ENCODE assay signal across 31 cellular contexts in the genomic region with DNA sequence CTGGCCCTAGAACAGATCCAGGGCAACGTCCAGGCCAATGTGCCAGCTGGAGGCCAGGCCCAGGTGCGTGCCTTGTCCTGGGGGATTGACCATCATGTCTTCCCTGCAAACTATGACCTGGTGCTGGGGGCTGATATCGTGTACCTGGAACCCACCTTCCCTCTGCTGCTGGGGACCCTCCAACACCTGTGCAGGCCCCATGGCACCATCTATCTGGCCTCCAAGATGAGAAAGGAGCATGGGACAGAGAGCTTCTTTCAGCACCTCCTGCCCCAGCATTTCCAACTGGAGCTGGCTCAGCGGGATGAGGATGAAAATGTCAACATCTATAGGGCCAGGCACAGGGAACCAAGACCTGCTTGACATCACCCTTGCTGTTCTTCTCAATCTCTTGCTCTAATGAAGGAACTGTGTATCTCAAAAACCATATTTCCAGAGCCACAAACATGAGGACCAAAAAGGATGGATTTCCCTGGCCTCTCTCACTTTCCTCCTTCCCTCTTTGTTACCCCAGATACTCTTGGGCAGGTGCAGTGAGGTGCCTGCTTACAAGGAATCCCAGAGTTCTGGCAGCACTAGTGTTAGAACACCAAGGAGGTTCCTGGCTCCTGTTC. TPM values are rescaled to one million over a fixed set of nuclear protein-coding genes. Genes with fewer than 3 reads are reported as not detected.
DNase-seq lines count a peak whose midpoint lies in the region; ATAC-seq and TF ChIP-seq lines count a peak whose summit lies in the region.
"Had no signal": no experiment of that assay in that cellular context is flagged by ENCODE, and none has a peak within 500 bp of the region (broad histone marks: within the 10 kb centered on the region; RNA-seq: fewer than 3 reads in every experiment).

No MANE protein-coding gene starts in this region.

- H2AK5ac ChIP-seq in neuronal stem cell (ENCODE audit: low read depth, low read length) = no peak overlapping the region

- no peak for DNase-seq in activated CD8-positive, alpha-beta T cell treated with anti-CD3 and anti-CD28 coated beads, Interleukin-2, amount 10 ng/mL, durations not matched to agents 7 days and 5 days
- no peak for DNase-seq in activated CD8-positive, alpha-beta T cell treated with anti-CD3 and anti-CD28 coated beads for 36 hours
- DNase-seq in CD8-positive, alpha-beta T cell = no peak
- no peak for DNase-seq in activated T-helper 1 cell treated with anti-CD3 and anti-CD28 coated beads, Interleukin-12 subunit alpha, Interleukin-12 subunit beta, Interleukin-2, Interleukin-4 antibody, amounts not matched to agents 30 ng/mL and 10 ng/mL and 1 ng/mL, durations not matched to agents 14 hours and 24 hours and 36 hours (ENCODE audit: low spot score)
- no peak for DNase-seq in neuronal stem cell (ENCODE audit: low spot score)
- DNase-seq in NCI-H2107 treated with DMSO at 0.1 percent for 48 hours (lab: John Stamatoyannopoulos, UW; ENCODE audit: unreplicated experiment) = no peak
- DNase-seq in AML-193 (lab: John Stamatoyannopoulos, UW) = no peak
- no peak for DNase-seq in NCI-H82 treated with DMSO at 0.1 percent for 48 hours (lab: John Stamatoyannopoulos, UW; ENCODE audit: unreplicated experiment)
- DNase-seq: activated CD4-positive, alpha-beta T cell treated with anti-CD3 and anti-CD28 coated beads for 4 hours; activated CD8-positive, alpha-beta memory T cell treated with anti-CD3 and anti-CD28 coated beads, Interleukin-2, amount 10 ng/mL, durations not matched to agents 7 days and 5 days; activated naive CD4-positive, alpha-beta T cell treated with Interleukin-2 at 50 U/mL for 16 hours; activated T-cell treated with anti-CD3 and anti-CD28 coated beads, Interleukin-2, amount 50 U/mL, for 72 hours; aorta; DMS53; effector CD4-positive, alpha-beta T cell; hippocampal formation; left colon; NCI-H2029; NCI-H524 treated with DMSO at 0.1 percent for 48 hours; PC-9; retina; SHP77; small intestine; stimulated activated naive CD4-positive, alpha-beta T cell treated with Interleukin-2 at 50 U/mL for 16 hours; T1000; testis; WERI-Rb-1 had no signal

- peaks cover 2% of the 10 kb centered on the region for H3K36me3 ChIP-seq in CD8-positive, alpha-beta T cell (ENCODE audit: insufficient read depth, low read length)
- peaks cover 2 to 37% of the 10 kb centered on the region in 2 donors for H3K36me3 ChIP-seq in neuronal stem cell (replicated peaks in 1 of 2; ENCODE audit: control insufficient read depth in 2 of 2, insufficient read depth in 2 of 2, low read length in 2 of 2)

- H3K14ac ChIP-seq in neuronal stem cell (ENCODE audit: low read length) = no peak overlapping the region

- WGBS in neuronal stem cell (ENCODE audit: extremely low coverage in 2 of 2, insufficient read length in 2 of 2, insufficient replicate concordance in 1 of 2), 2 donors = no CpG with 5 or more reads among the region's 4 CpGs

- H3K23ac ChIP-seq in neuronal stem cell (ENCODE audit: low read depth, low read length, poor library complexity) = no peak overlapping the region

- no peak overlapping the region for H2BK15ac ChIP-seq in neuronal stem cell (ENCODE audit: low read length)

- H3K4me3 ChIP-seq in CD8-positive, alpha-beta T cell (ENCODE audit: low read depth, low read length) = no peak overlapping the region
- no peak overlapping the region for H3K4me3 ChIP-seq in neuronal stem cell (ENCODE audit: low read length in 2 of 2)
- H3K4me3 ChIP-seq: pancreas, PC-9, testis had no signal

- TF ChIP-seq CTCF in activated CD8-positive, alpha-beta T cell treated with anti-CD3 and anti-CD28 coated beads for 36 hours (IDR thresholded peaks at IDR 0.05) = no peak
- TF ChIP-seq CTCF in CD8-positive, alpha-beta T cell (IDR thresholded peaks at IDR 0.05) = no peak

- no peak overlapping the region for H4K8ac ChIP-seq in neuronal stem cell (ENCODE audit: low read depth, low read length)

- POLR2A ChIA-PET in activated CD8-positive, alpha-beta T cell treated with anti-CD3 and anti-CD28 coated beads, Interleukin-2, amount 10 ng/mL, durations not matched to agents 7 days and 5 days (lab: Charles Lee) = interaction anchor here (1.2 to 1.3 kb wide), 2 partner anchors 8 to 21 kb away, joined by 3 to 5 read pairs; partner anchors contain the start of genes EEF1AKMT3 and METTL1
- POLR2A ChIA-PET in activated CD8-positive, alpha-beta T cell treated with anti-CD3 and anti-CD28 coated beads for 36 hours (lab: Charles Lee) = interaction anchor here (0.5 to 0.8 kb wide), 2 partner anchors 14 to 86 kb away, joined by 3 read pairs; partner anchors contain the start of gene CYP27B1
- POLR2A ChIA-PET in CD8-positive, alpha-beta T cell (lab: Charles Lee) = interaction anchor here (1.2 kb wide), 1 partner anchor 161 kb away, joined by 4 read pairs; the partner anchor contains the start of gene ATP23

- H3K79me1 ChIP-seq in neuronal stem cell (ENCODE audit: low read depth, low read length) = peaks cover 4% of the 10 kb centered on the region

- no peak overlapping the region for H2AFZ ChIP-seq in neuronal stem cell (ENCODE audit: low read length)
- H2AFZ ChIP-seq: PC-9 had no signal

- no peak overlapping the region for H3K4me3 Mint-ChIP-seq in activated CD8-positive, alpha-beta T cell treated with anti-CD3 and anti-CD28 coated beads, Interleukin-2, amount 10 ng/mL, durations not matched to agents 7 days and 5 days
- no peak overlapping the region for H3K4me3 Mint-ChIP-seq in activated CD8-positive, alpha-beta T cell treated with anti-CD3 and anti-CD28 coated beads for 36 hours
- no peak overlapping the region for H3K4me3 Mint-ChIP-seq in CD8-positive, alpha-beta T cell
- H3K4me3 Mint-ChIP-seq in activated T-helper 1 cell treated with anti-CD3 and anti-CD28 coated beads, Interleukin-12 subunit alpha, Interleukin-12 subunit beta, Interleukin-2, Interleukin-4 antibody, amounts not matched to agents 30 ng/mL and 10 ng/mL and 1 ng/mL, durations not matched to agents 14 hours and 24 hours and 36 hours = peak overlapping the region; percentile 28
- H3K4me3 Mint-ChIP-seq: activated CD8-positive, alpha-beta memory T cell treated with anti-CD3 and anti-CD28 coated beads, Interleukin-2, amount 10 ng/mL, durations not matched to agents 7 days and 5 days; activated T-cell treated with anti-CD3 and anti-CD28 coated beads, Interleukin-2, amount 50 U/mL, for 72 hours; HFFc6 had no signal

- H3K9me3 ChIP-seq in CD8-positive, alpha-beta T cell (ENCODE audit: low read length) = no peaks in the 10 kb centered on the region
- no peaks in the 10 kb centered on the region for H3K9me3 ChIP-seq in neuronal stem cell (replicated peaks in 1 of 2; ENCODE audit: control insufficient read depth in 2 of 2, insufficient read depth in 1 of 2, low read depth in 1 of 2, low read length in 2 of 2)
- H3K9me3 ChIP-seq: pancreas, testis had no signal

- peaks cover 36% of the 10 kb centered on the region for H3K4me1 ChIP-seq in CD8-positive, alpha-beta T cell (ENCODE audit: insufficient read depth, low read length)
- peaks cover 3 to 6% of the 10 kb centered on the region in 2 donors for H3K4me1 ChIP-seq in neuronal stem cell (ENCODE audit: control insufficient read depth in 2 of 2, insufficient read depth in 1 of 2, low read depth in 1 of 2, low read length in 2 of 2)

- no peak overlapping the region for H3K18ac ChIP-seq in neuronal stem cell (ENCODE audit: low read length)

- CTCF ChIA-PET in activated CD8-positive, alpha-beta T cell treated with anti-CD3 and anti-CD28 coated beads, Interleukin-2, amount 10 ng/mL, durations not matched to agents 7 days and 5 days (lab: Charles Lee) = interaction anchor here (1.7 to 2.6 kb wide), 2 partner anchors 21 to 24 kb away, joined by 5 to 12 read pairs; no protein-coding TSS in a partner anchor
- CTCF ChIA-PET in activated CD8-positive, alpha-beta T cell treated with anti-CD3 and anti-CD28 coated beads for 36 hours (lab: Charles Lee) = interaction anchor here (0.5 to 13.4 kb wide), 4 partner anchors 17 to 123 kb away, joined by 3 to 122 read pairs (median 6); partner anchors contain the start of gene CYP27B1
- CTCF ChIA-PET in CD8-positive, alpha-beta T cell (lab: Charles Lee) = interaction anchor here (0.6 to 3.2 kb wide), 9 partner anchors 12 to 1801 kb away, joined by 3 to 16 read pairs (median 5); partner anchors contain the start of gene CYP27B1

- H3K36me3 Mint-ChIP-seq in activated CD8-positive, alpha-beta T cell treated with anti-CD3 and anti-CD28 coated beads, Interleukin-2, amount 10 ng/mL, durations not matched to agents 7 days and 5 days (ENCODE audit: low read depth) = peaks cover 12% of the 10 kb centered on the region
- H3K36me3 Mint-ChIP-seq in activated CD8-positive, alpha-beta T cell treated with anti-CD3 and anti-CD28 coated beads for 36 hours (ENCODE audit: low read depth) = peaks cover 16% of the 10 kb centered on the region
- peaks cover 14% of the 10 kb centered on the region for H3K36me3 Mint-ChIP-seq in CD8-positive, alpha-beta T cell
- H3K36me3 Mint-ChIP-seq in activated T-helper 1 cell treated with anti-CD3 and anti-CD28 coated beads, Interleukin-12 subunit alpha, Interleukin-12 subunit beta, Interleukin-2, Interleukin-4 antibody, amounts not matched to agents 30 ng/mL and 10 ng/mL and 1 ng/mL, durations not matched to agents 14 hours and 24 hours and 36 hours (ENCODE audit: low read depth) = peaks cover 12% of the 10 kb centered on the region

- H3K27ac Mint-ChIP-seq in activated CD8-positive, alpha-beta T cell treated with anti-CD3 and anti-CD28 coated beads, Interleukin-2, amount 10 ng/mL, durations not matched to agents 7 days and 5 days = peak overlapping the region; percentile 96
- H3K27ac Mint-ChIP-seq in activated CD8-positive, alpha-beta T cell treated with anti-CD3 and anti-CD28 coated beads for 36 hours = no peak overlapping the region
- H3K27ac Mint-ChIP-seq in CD8-positive, alpha-beta T cell = peak overlapping the region; percentile 99
- H3K27ac Mint-ChIP-seq in activated T-helper 1 cell treated with anti-CD3 and anti-CD28 coated beads, Interleukin-12 subunit alpha, Interleukin-12 subunit beta, Interleukin-2, Interleukin-4 antibody, amounts not matched to agents 30 ng/mL and 10 ng/mL and 1 ng/mL, durations not matched to agents 14 hours and 24 hours and 36 hours = no peak overlapping the region
- H3K27ac Mint-ChIP-seq: activated T-cell treated with anti-CD3 and anti-CD28 coated beads, Interleukin-2, amount 50 U/mL, for 72 hours had no signal

- H3K4ac ChIP-seq in neuronal stem cell (ENCODE audit: low read length) = no peak overlapping the region

- no peak overlapping the region for H2BK12ac ChIP-seq in neuronal stem cell (ENCODE audit: low read length)

- intact Hi-C loops in activated CD8-positive, alpha-beta T cell treated with anti-CD3 and anti-CD28 coated beads for 36 hours (cut with micrococcal nuclease) = loop anchor here (5.0 kb wide), 1 partner anchor 127 kb away; no protein-coding TSS in a partner anchor
- intact Hi-C loops in CD8-positive, alpha-beta T cell (cut with DNase I, micrococcal nuclease) = loop anchor here (5.0 kb wide), 1 partner anchor 67 kb away; the partner anchor contains the start of gene CTDSP2 (in 2 of the 2)
- intact Hi-C loops in activated T-helper 1 cell treated with anti-CD3 and anti-CD28 coated beads, Interleukin-12 subunit alpha, Interleukin-12 subunit beta, Interleukin-2, Interleukin-4 antibody, amounts not matched to agents 30 ng/mL and 10 ng/mL and 1 ng/mL, durations not matched to agents 14 hours and 24 hours and 36 hours (cut with micrococcal nuclease) = no loop called here

- peak overlapping the region; percentile 60 for H3K9ac ChIP-seq in neuronal stem cell (ENCODE audit: low read depth, low read length, poor library complexity)

- H3K9me3 Mint-ChIP-seq in activated CD8-positive, alpha-beta T cell treated with anti-CD3 and anti-CD28 coated beads, Interleukin-2, amount 10 ng/mL, durations not matched to agents 7 days and 5 days (ENCODE audit: insufficient read depth) = no peaks in the 10 kb centered on the region
- H3K9me3 Mint-ChIP-seq in activated CD8-positive, alpha-beta T cell treated with anti-CD3 and anti-CD28 coated beads for 36 hours = no peaks in the 10 kb centered on the region
- H3K9me3 Mint-ChIP-seq in CD8-positive, alpha-beta T cell = no peaks in the 10 kb centered on the region
- H3K9me3 Mint-ChIP-seq in activated T-helper 1 cell treated with anti-CD3 and anti-CD28 coated beads, Interleukin-12 subunit alpha, Interleukin-12 subunit beta, Interleukin-2, Interleukin-4 antibody, amounts not matched to agents 30 ng/mL and 10 ng/mL and 1 ng/mL, durations not matched to agents 14 hours and 24 hours and 36 hours = no peaks in the 10 kb centered on the region
- H3K9me3 Mint-ChIP-seq: activated T-cell treated with anti-CD3 and anti-CD28 coated beads, Interleukin-2, amount 50 U/mL, for 72 hours; HFFc6; natural killer cell treated with Interleukin-12 subunit alpha and Interleukin-12 subunit beta and Interleukin-15 and Interleukin-18, amount 100 ng/mL, for 72 hours had no signal

- no peaks in the 10 kb centered on the region for H3K27me3 Mint-ChIP-seq in activated CD8-positive, alpha-beta T cell treated with anti-CD3 and anti-CD28 coated beads, Interleukin-2, amount 10 ng/mL, durations not matched to agents 7 days and 5 days (ENCODE audit: low read depth)
- H3K27me3 Mint-ChIP-seq in activated CD8-positive, alpha-beta T cell treated with anti-CD3 and anti-CD28 coated beads for 36 hours = no peaks in the 10 kb centered on the region
- no peaks in the 10 kb centered on the region for H3K27me3 Mint-ChIP-seq in CD8-positive, alpha-beta T cell (ENCODE audit: low read depth)
- H3K27me3 Mint-ChIP-seq in activated T-helper 1 cell treated with anti-CD3 and anti-CD28 coated beads, Interleukin-12 subunit alpha, Interleukin-12 subunit beta, Interleukin-2, Interleukin-4 antibody, amounts not matched to agents 30 ng/mL and 10 ng/mL and 1 ng/mL, durations not matched to agents 14 hours and 24 hours and 36 hours (ENCODE audit: insufficient read depth) = no peaks in the 10 kb centered on the region
- H3K27me3 Mint-ChIP-seq: activated CD8-positive, alpha-beta memory T cell treated with anti-CD3 and anti-CD28 coated beads, Interleukin-2, amount 10 ng/mL, durations not matched to agents 7 days and 5 days; natural killer cell treated with Interleukin-12 subunit alpha and Interleukin-12 subunit beta and Interleukin-15 and Interleukin-18, amount 100 ng/mL, for 72 hours had no signal

- H3K4me1 Mint-ChIP-seq in activated CD8-positive, alpha-beta T cell treated with anti-CD3 and anti-CD28 coated beads, Interleukin-2, amount 10 ng/mL, durations not matched to agents 7 days and 5 days (ENCODE audit: low read depth) = peaks cover 40% of the 10 kb centered on the region
- H3K4me1 Mint-ChIP-seq in activated CD8-positive, alpha-beta T cell treated with anti-CD3 and anti-CD28 coated beads for 36 hours (ENCODE audit: low read depth) = peaks cover 28% of the 10 kb centered on the region
- H3K4me1 Mint-ChIP-seq in CD8-positive, alpha-beta T cell (ENCODE audit: low read depth) = peaks cover 47% of the 10 kb centered on the region
- peaks cover 49% of the 10 kb centered on the region for H3K4me1 Mint-ChIP-seq in activated T-helper 1 cell treated with anti-CD3 and anti-CD28 coated beads, Interleukin-12 subunit alpha, Interleukin-12 subunit beta, Interleukin-2, Interleukin-4 antibody, amounts not matched to agents 30 ng/mL and 10 ng/mL and 1 ng/mL, durations not matched to agents 14 hours and 24 hours and 36 hours (ENCODE audit: low read depth)

- no peak overlapping the region for H3K27ac ChIP-seq in CD8-positive, alpha-beta T cell (ENCODE audit: low read depth, low read length)
- H3K27ac ChIP-seq in neuronal stem cell (replicated peaks; ENCODE audit: low read length) = no peak overlapping the region
- H3K27ac ChIP-seq: epithelial cell of prostate, pancreas, PC-9, testis, WERI-Rb-1 had no signal

- H3K4me2 ChIP-seq in neuronal stem cell (ENCODE audit: insufficient read depth, low read length, poor library complexity, severe bottlenecking) = no peak overlapping the region
- H3K4me2 ChIP-seq: PC-9 had no signal

- no peak for ATAC-seq in activated CD8-positive, alpha-beta T cell treated with anti-CD3 and anti-CD28 coated beads, Interleukin-2, amount 10 ng/mL, durations not matched to agents 7 days and 5 days
- ATAC-seq in activated CD8-positive, alpha-beta T cell treated with anti-CD3 and anti-CD28 coated beads for 36 hours = no peak
- ATAC-seq in CD8-positive, alpha-beta T cell = no peak
- ATAC-seq: activated CD8-positive, alpha-beta memory T cell treated with anti-CD3 and anti-CD28 coated beads, Interleukin-2, amount 10 ng/mL, durations not matched to agents 7 days and 5 days; activated T-cell treated with anti-CD3 and anti-CD28 coated beads, Interleukin-2, amount 50 U/mL, for 72 hours; left colon; natural killer cell treated with Interleukin-12 subunit alpha and Interleukin-12 subunit beta and Interleukin-15 and Interleukin-18, amount 100 ng/mL, for 72 hours; pancreas had no signal

- no peak overlapping the region for H2BK120ac ChIP-seq in neuronal stem cell (ENCODE audit: low read depth, low read length)

- H4K91ac ChIP-seq in neuronal stem cell (ENCODE audit: low read depth, low read length, poor library complexity) = no peak overlapping the region

- H2BK5ac ChIP-seq in neuronal stem cell (ENCODE audit: low read length) = no peak overlapping the region

- H3K27me3 ChIP-seq in CD8-positive, alpha-beta T cell (ENCODE audit: insufficient read depth, low read length) = no peaks in the 10 kb centered on the region
- no peaks in the 10 kb centered on the region for H3K27me3 ChIP-seq in neuronal stem cell (ENCODE audit: control insufficient read depth in 3 of 3, insufficient read depth in 3 of 3, low read depth in 1 of 3, low read length in 3 of 3)
- H3K27me3 ChIP-seq: pancreas, testis had no signal

RNA-seq across cellular contexts. Expression of gene TSFM, which starts 2.2 kb away (rescaled TPM):
- 10 to 100 TPM; 35.0 to 35.8 TPM for total RNA-seq in activated CD8-positive, alpha-beta T cell treated with anti-CD3 and anti-CD28 coated beads, Interleukin-2, amount 10 ng/mL, durations not matched to agents 7 days and 5 days
- 10 to 100 TPM; 46.3 to 47.3 TPM for total RNA-seq in activated CD8-positive, alpha-beta T cell treated with anti-CD3 and anti-CD28 coated beads for 36 hours
- 10 to 100 TPM; 37.0 to 37.1 TPM for total RNA-seq in CD8-positive, alpha-beta T cell
- 63.5 and 68.6 TPM in 2 replicates for total RNA-seq in activated T-helper 1 cell treated with anti-CD3 and anti-CD28 coated beads, Interleukin-12 subunit alpha, Interleukin-12 subunit beta, Interleukin-2, Interleukin-4 antibody, amounts not matched to agents 30 ng/mL and 10 ng/mL and 1 ng/mL, durations not matched to agents 14 hours and 24 hours and 36 hours
- polyA plus RNA-seq in neuronal stem cell (2013, experiment 1 of 2) = 22.3 TPM
- 23.3 TPM for polyA plus RNA-seq in neuronal stem cell (2013, experiment 2 of 2)

RNA-seq across cellular contexts. Expression of gene EEF1AKMT3, which starts 8.0 kb away (rescaled TPM):
- total RNA-seq in activated CD8-positive, alpha-beta T cell treated with anti-CD3 and anti-CD28 coated beads, Interleukin-2, amount 10 ng/mL, durations not matched to agents 7 days and 5 days = 1 to 10 TPM; 3.1 to 3.2 TPM
- 1 to 10 TPM; 4.0 to 4.3 TPM for total RNA-seq in activated CD8-positive, alpha-beta T cell treated with anti-CD3 and anti-CD28 coated beads for 36 hours
- total RNA-seq in CD8-positive, alpha-beta T cell = 1 to 10 TPM in 1 of 2 experiments, under 1 TPM in 1; 0.81 to 1.7 TPM
- 4.5 and 5.4 TPM in 2 replicates for total RNA-seq in activated T-helper 1 cell treated with anti-CD3 and anti-CD28 coated beads, Interleukin-12 subunit alpha, Interleukin-12 subunit beta, Interleukin-2, Interleukin-4 antibody, amounts not matched to agents 30 ng/mL and 10 ng/mL and 1 ng/mL, durations not matched to agents 14 hours and 24 hours and 36 hours
- 2.7 TPM for polyA plus RNA-seq in neuronal stem cell (2013, experiment 1 of 2)
- 3.2 TPM for polyA plus RNA-seq in neuronal stem cell (2013, experiment 2 of 2)

RNA-seq across cellular contexts. Expression of gene METTL1, which starts 8.5 kb away (rescaled TPM):
- total RNA-seq in activated CD8-positive, alpha-beta T cell treated with anti-CD3 and anti-CD28 coated beads, Interleukin-2, amount 10 ng/mL, durations not matched to agents 7 days and 5 days = 10 to 100 TPM; 26.3 to 28.8 TPM
- 10 to 100 TPM; 29.6 to 34.1 TPM for total RNA-seq in activated CD8-positive, alpha-beta T cell treated with anti-CD3 and anti-CD28 coated beads for 36 hours
- total RNA-seq in CD8-positive, alpha-beta T cell = 10 to 100 TPM; 14.0 to 20.0 TPM
- total RNA-seq in activated T-helper 1 cell treated with anti-CD3 and anti-CD28 coated beads, Interleukin-12 subunit alpha, Interleukin-12 subunit beta, Interleukin-2, Interleukin-4 antibody, amounts not matched to agents 30 ng/mL and 10 ng/mL and 1 ng/mL, durations not matched to agents 14 hours and 24 hours and 36 hours = 89.7 and 90.0 TPM in 2 replicates
- 9.5 TPM for polyA plus RNA-seq in neuronal stem cell (2013, experiment 1 of 2)
- polyA plus RNA-seq in neuronal stem cell (2013, experiment 2 of 2) = 10.2 TPM

RNA-seq across cellular contexts. Expression of gene CYP27B1, which starts 13.5 kb away (rescaled TPM):
- 1 to 10 TPM; 2.3 to 2.6 TPM for total RNA-seq in activated CD8-positive, alpha-beta T cell treated with anti-CD3 and anti-CD28 coated beads, Interleukin-2, amount 10 ng/mL, durations not matched to agents 7 days and 5 days
- total RNA-seq in activated CD8-positive, alpha-beta T cell treated with anti-CD3 and anti-CD28 coated beads for 36 hours = 1 to 10 TPM; 7.6 to 7.9 TPM
- 1 to 10 TPM; 2.0 to 2.2 TPM for total RNA-seq in CD8-positive, alpha-beta T cell
- 9.0 and 9.9 TPM in 2 replicates for total RNA-seq in activated T-helper 1 cell treated with anti-CD3 and anti-CD28 coated beads, Interleukin-12 subunit alpha, Interleukin-12 subunit beta, Interleukin-2, Interleukin-4 antibody, amounts not matched to agents 30 ng/mL and 10 ng/mL and 1 ng/mL, durations not matched to agents 14 hours and 24 hours and 36 hours
- polyA plus RNA-seq in neuronal stem cell (2013, experiment 1 of 2) = 0.35 TPM
- polyA plus RNA-seq in neuronal stem cell (2013, experiment 2 of 2) = 0.40 TPM

RNA-seq across cellular contexts. Expression of gene MARCHF9, which starts 25.5 kb away (rescaled TPM):
- total RNA-seq in activated CD8-positive, alpha-beta T cell treated with anti-CD3 and anti-CD28 coated beads, Interleukin-2, amount 10 ng/mL, durations not matched to agents 7 days and 5 days = 10 to 100 TPM; 23.6 to 24.4 TPM
- total RNA-seq in activated CD8-positive, alpha-beta T cell treated with anti-CD3 and anti-CD28 coated beads for 36 hours = 10 to 100 TPM; 23.4 to 24.3 TPM
- 10 to 100 TPM; 23.1 to 25.1 TPM for total RNA-seq in CD8-positive, alpha-beta T cell
- 21.2 and 21.8 TPM in 2 replicates for total RNA-seq in activated T-helper 1 cell treated with anti-CD3 and anti-CD28 coated beads, Interleukin-12 subunit alpha, Interleukin-12 subunit beta, Interleukin-2, Interleukin-4 antibody, amounts not matched to agents 30 ng/mL and 10 ng/mL and 1 ng/mL, durations not matched to agents 14 hours and 24 hours and 36 hours
- polyA plus RNA-seq in neuronal stem cell (2013, experiment 1 of 2) = 14.0 TPM
- 14.6 TPM for polyA plus RNA-seq in neuronal stem cell (2013, experiment 2 of 2)

Comparison
In these comparisons a context has a peak if more than half of its experiments do, and no peak if none do; other contexts are left out.
1. H3K27ac Mint-ChIP-seq: peak in activated CD8-positive, alpha-beta T cell treated with anti-CD3 and anti-CD28 coated beads, Interleukin-2, amount 10 ng/mL, durations not matched to agents 7 days and 5 days (single experiment) and CD8-positive, alpha-beta T cell (single experiment); none in activated CD8-positive, alpha-beta T cell treated with anti-CD3 and anti-CD28 coated beads for 36 hours (single experiment) and activated T-helper 1 cell treated with anti-CD3 and anti-CD28 coated beads, Interleukin-12 subunit alpha, Interleukin-12 subunit beta, Interleukin-2, Interleukin-4 antibody, amounts not matched to agents 30 ng/mL and 10 ng/mL and 1 ng/mL, durations not matched to agents 14 hours and 24 hours and 36 hours (single experiment).